In genomic region chr10:17435187-17435586, GRCh38 we compare ENCODE assay signal across 1 cellular context.
TF ChIP-seq lines count a peak whose summit lies in the region.

No MANE protein-coding gene starts in this region.

TF ChIP-seq in K562, 482 proteins besides CTCF, POLR2A, EP300 and RAD21 (continued from another document and continues in another):
- TF ChIP-seq PTTG1 (tag; IDR thresholded peaks at IDR 0.05; ENCODE audit: low read depth) (no peak), CTBP1 (IDR thresholded peaks at IDR 0.05; ENCODE audit: borderline replicate concordance) (peak; percentile 44; the same call in 1 of the 2 replicates), CBFA2T2 (conservative IDR thresholded peaks at IDR 0.05) (peak; percentile 78), ZNF764 (CRISPR knock-in tag; IDR thresholded peaks at IDR 0.05; ENCODE audit: low read depth) (no peak), NBN (IDR thresholded peaks at IDR 0.05; ENCODE audit: low read depth) (peak; percentile 64; the same call in 1 of the 2 replicates), MBD1 (CRISPR knock-in tag; IDR thresholded peaks at IDR 0.05) (no peak), ID3 (CRISPR knock-in tag; IDR thresholded peaks at IDR 0.05) (no peak), ID3 (tag; IDR thresholded peaks at IDR 0.05) (no peak), JUND (IDR thresholded peaks at IDR 0.05; ENCODE audit: borderline replicate concordance, low read depth, low read length) (peak; percentile 68), JUND (tag; IDR thresholded peaks at IDR 0.05; ENCODE audit: borderline replicate concordance, low read depth, low read length) (peak; percentile 63; the same call in 1 of the 3 replicates), POLR3G (IDR thresholded peaks at IDR 0.05; ENCODE audit: extremely low read depth, insufficient read length, insufficient replicate concordance) (no peak), XRCC4 (IDR thresholded peaks at IDR 0.05; ENCODE audit: extremely low read depth, insufficient read depth, insufficient read length) (no peak), DACH1 (IDR thresholded peaks at IDR 0.05; ENCODE audit: partially characterized antibody) (peak; percentile 15), ZNF140 (CRISPR knock-in tag; IDR thresholded peaks at IDR 0.05) (no peak), GMEB1 (CRISPR knock-in tag; IDR thresholded peaks at IDR 0.05) (no peak), EHMT2 (IDR thresholded peaks at IDR 0.05) (peak; percentile 20; the same call in 1 of the 2 replicates), PBX2 (CRISPR knock-in tag; IDR thresholded peaks at IDR 0.05; ENCODE audit: low read depth) (no peak), PBX2 (tag; conservative IDR thresholded peaks at IDR 0.05; ENCODE audit: low read depth) (no peak), CC2D1A (IDR thresholded peaks at IDR 0.05) (peak; percentile 56; the same call in 1 of the 2 replicates), RAD51 (IDR thresholded peaks at IDR 0.05; ENCODE audit: borderline replicate concordance, low read depth) (no peak), ATF6 (CRISPR knock-in tag; IDR thresholded peaks at IDR 0.05) (no peak), ZNF431 (CRISPR knock-in tag; IDR thresholded peaks at IDR 0.05) (no peak), ZNF592 (IDR thresholded peaks at IDR 0.05) (peak; percentile 80), NFE2L1 (tag; IDR thresholded peaks at IDR 0.05; ENCODE audit: borderline replicate concordance, low read depth) (no peak), BCOR (IDR thresholded peaks at IDR 0.05) (peak; percentile 68; the same call in 1 of the 2 replicates), PHB (CRISPR knock-in tag; IDR thresholded peaks at IDR 0.05) (no peak), MYNN (IDR thresholded peaks at IDR 0.05) (0 out of 2 replicates have a peak, but pooled peaks have one; percentile 44), MYNN (CRISPR knock-in tag; IDR thresholded peaks at IDR 0.05) (no peak), MYBL2 (IDR thresholded peaks at IDR 0.05; ENCODE audit: low read depth) (no peak), MYBL2 (CRISPR knock-in tag; IDR thresholded peaks at IDR 0.05; ENCODE audit: borderline replicate concordance) (no peak), USF2 (CRISPR knock-in tag; IDR thresholded peaks at IDR 0.05) (no peak), NR2C1 (IDR thresholded peaks at IDR 0.05) (peak; percentile 36; the same call in 1 of the 2 replicates), NR2C1 (tag; IDR thresholded peaks at IDR 0.05) (0 out of 2 replicates have a peak, but pooled peaks have one; percentile 15), GATA2 (CRISPR knock-in tag; IDR thresholded peaks at IDR 0.05) (peak; percentile 65), KDM1A (IDR thresholded peaks at IDR 0.05) (peak; percentile 52 to 61; a peak in 3 of 4 replicates)
